21 cellular contexts compared by ENCODE assay signal in the genomic region with DNA sequence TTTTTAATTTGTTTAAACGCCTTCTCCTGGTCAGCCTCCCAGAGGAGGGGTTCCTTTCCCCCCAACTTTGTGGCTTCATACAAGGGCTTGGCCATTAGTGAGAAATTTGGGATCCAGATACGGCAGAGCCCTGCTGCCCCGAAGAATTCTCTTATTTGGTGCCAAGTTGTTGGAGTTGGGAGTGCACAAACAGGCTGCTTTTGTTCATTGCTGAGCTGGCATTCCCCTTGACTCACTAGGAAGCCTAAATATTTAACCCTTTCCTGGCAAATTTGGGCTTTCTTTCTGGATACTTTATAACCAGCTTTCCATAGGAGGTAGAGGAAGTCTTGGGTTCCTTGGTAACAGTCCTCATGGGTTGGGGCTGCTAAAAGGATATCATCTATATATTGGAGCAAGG. TPM values are rescaled to one million over a fixed set of nuclear protein-coding genes. Genes with fewer than 3 reads are reported as not detected.
"Had no signal": no experiment of that assay in that cellular context is flagged by ENCODE, and none has a peak within 500 bp of the region (broad histone marks: within the 10 kb centered on the region; RNA-seq: fewer than 3 reads in every experiment).

No MANE protein-coding gene starts in this region.

- ATAC-seq: effector memory CD8-positive, alpha-beta T cell; foreskin keratinocyte; gastroesophageal sphincter; heart right ventricle; left cardiac atrium; left lung; left ventricle myocardium superior; lower lobe of right lung had no signal

- H3K4me1 ChIP-seq: colonic mucosa, esophagus muscularis mucosa, foreskin keratinocyte, gastroesophageal sphincter, heart right ventricle, left lung, lower lobe of right lung had no signal

- H3K27ac Mint-ChIP-seq: dendritic cell treated with granulocyte-macrophage colony-stimulating factor and Interleukin-4, amounts not matched to agents 40 ng/mL and 50 ng/mL, for 4 days; effector memory CD8-positive, alpha-beta T cell; endodermal cell; memory B cell had no signal

- H3K4me1 Mint-ChIP-seq: endodermal cell, memory B cell had no signal

- DNase-seq: colonic mucosa; cortex of kidney; effector CD8-positive, alpha-beta T cell; effector memory CD8-positive, alpha-beta T cell; endodermal cell; head of caudate nucleus; heart right ventricle; hippocampal formation; left cardiac atrium; left lung; left ventricle myocardium superior; lower lobe of right lung; mesendoderm; midbrain had no signal

- H3K27me3 Mint-ChIP-seq: dendritic cell treated with granulocyte-macrophage colony-stimulating factor and Interleukin-4, amounts not matched to agents 40 ng/mL and 50 ng/mL, for 4 days had no signal

- H3K4me3 ChIP-seq: colonic mucosa, esophagus muscularis mucosa, gastroesophageal sphincter, heart right ventricle, left lung, lower lobe of right lung had no signal

- H3K27ac ChIP-seq: colonic mucosa, esophagus muscularis mucosa, foreskin keratinocyte, gastroesophageal sphincter, heart right ventricle, left lung, lower lobe of right lung had no signal

- H3K36me3 ChIP-seq: colonic mucosa, esophagus muscularis mucosa, heart right ventricle, lower lobe of right lung had no signal

- H3K4me3 Mint-ChIP-seq: dendritic cell treated with granulocyte-macrophage colony-stimulating factor and Interleukin-4, amounts not matched to agents 40 ng/mL and 50 ng/mL, for 4 days; effector memory CD8-positive, alpha-beta T cell; endodermal cell; memory B cell had no signal

- H3K27me3 ChIP-seq: colonic mucosa, esophagus muscularis mucosa, foreskin keratinocyte, gastroesophageal sphincter, heart right ventricle, left lung had no signal

- H3K9me3 ChIP-seq: colonic mucosa had no signal

RNA-seq across cellular contexts. Expression of gene ADAM21, which starts 10.3 kb away (rescaled TPM):
- total RNA-seq: colonic mucosa, epithelial cell of proximal tubule, mononuclear cell had no signal
